In genomic region chr15:99507732-99508571, GRCh38 we compare ENCODE assay signal across 9 cellular contexts. TPM values are rescaled to one million over a fixed set of nuclear protein-coding genes. Genes with fewer than 3 reads are reported as not detected.
DNase-seq lines count a peak whose midpoint lies in the region; ATAC-seq, FAIRE-seq and TF ChIP-seq lines count a peak whose summit lies in the region.
"Had no signal": no experiment of that assay in that cellular context is flagged by ENCODE, and none has a peak within 500 bp of the region (broad histone marks: within the 10 kb centered on the region; RNA-seq: fewer than 3 reads in every experiment).

No MANE protein-coding gene starts in this region.

- FAIRE-seq in GM12891 (lab: Jason Lieb, UNC), result peak; percentile 91
- FAIRE-seq in H54 (lab: Jason Lieb, UNC), result no peak

- no peaks in the 10 kb centered on the region for H3K27me3 Mint-ChIP-seq in CD8-positive, alpha-beta T cell (ENCODE audit: low read depth)
- no peaks in the 10 kb centered on the region for H3K27me3 Mint-ChIP-seq in activated T-helper 17 cell treated with anti-CD3 and anti-CD28 coated beads, Interleukin-2, amount 50 U/mL, for 72 hours

- TF ChIP-seq POLR2A in GM12891 (IDR thresholded peaks at IDR 0.05; ENCODE audit: low read depth, low read length), result no peak
- TF ChIP-seq POLR2A in H54 (IDR thresholded peaks at IDR 0.05; ENCODE audit: low read depth, low read length), result no peak

- H3K4me1 ChIP-seq in mucosa of descending colon (ENCODE audit: low read depth), result peaks cover 6% of the 10 kb centered on the region
- H3K4me1 ChIP-seq in CD8-positive, alpha-beta T cell (ENCODE audit: insufficient read depth, low read length), result peaks cover 15% of the 10 kb centered on the region

- intact Hi-C loops in mucosa of descending colon (cut with DNase I, micrococcal nuclease), result no loop called here
- intact Hi-C loops in CD8-positive, alpha-beta T cell (cut with DNase I, micrococcal nuclease), result no loop called here

- DNase-seq in GM12891 (ENCODE audit: insufficient read length, low spot score) (no peak), astrocyte of the hippocampus (ENCODE audit: low read depth, low spot score) (peak; percentile 33), mucosa of descending colon (peak in 1 of 3 donors; percentile 29), H54 (ENCODE audit: insufficient read length, low spot score) (no peak)
- DNase-seq in CD8-positive, alpha-beta T cell, result no peak

- H3K9me3 ChIP-seq in mucosa of descending colon, result no peaks in the 10 kb centered on the region
- no peaks in the 10 kb centered on the region for H3K9me3 ChIP-seq in CD8-positive, alpha-beta T cell (ENCODE audit: low read length)

- peaks cover 34% of the 10 kb centered on the region for H3K4me1 Mint-ChIP-seq in CD8-positive, alpha-beta T cell (ENCODE audit: low read depth)
- no peaks in the 10 kb centered on the region for H3K4me1 Mint-ChIP-seq in activated T-helper 17 cell treated with anti-CD3 and anti-CD28 coated beads, Interleukin-2, amount 50 U/mL, for 72 hours

- CTCF ChIA-PET in CD8-positive, alpha-beta T cell (lab: Charles Lee), result interaction anchor here (1.0 kb wide), 1 partner anchor 57 kb away, joined by 4 read pairs; no protein-coding TSS in a partner anchor

- POLR2A ChIA-PET in CD8-positive, alpha-beta T cell (lab: Charles Lee), result no interaction called here

- no peaks in the 10 kb centered on the region for H3K36me3 Mint-ChIP-seq in CD8-positive, alpha-beta T cell
- H3K36me3 Mint-ChIP-seq in activated T-helper 17 cell treated with anti-CD3 and anti-CD28 coated beads, Interleukin-2, amount 50 U/mL, for 72 hours (ENCODE audit: low read depth), result no peaks in the 10 kb centered on the region

- no peaks in the 10 kb centered on the region for H3K27me3 ChIP-seq in CD8-positive, alpha-beta T cell (ENCODE audit: insufficient read depth, low read length)

- no peaks in the 10 kb centered on the region for H3K9me3 Mint-ChIP-seq in CD8-positive, alpha-beta T cell
- H3K9me3 Mint-ChIP-seq in activated T-helper 17 cell treated with anti-CD3 and anti-CD28 coated beads, Interleukin-2, amount 50 U/mL, for 72 hours, result no peaks in the 10 kb centered on the region
- H3K9me3 Mint-ChIP-seq: dendritic cell treated with granulocyte-macrophage colony-stimulating factor and Interleukin-4, amounts not matched to agents 40 ng/mL and 50 ng/mL, for 4 days had no signal

- no peak overlapping the region for H3K27ac ChIP-seq in CD8-positive, alpha-beta T cell (ENCODE audit: low read depth, low read length)

- H3K27ac Mint-ChIP-seq in CD8-positive, alpha-beta T cell, result no peak overlapping the region
- H3K27ac Mint-ChIP-seq in activated T-helper 17 cell treated with anti-CD3 and anti-CD28 coated beads, Interleukin-2, amount 50 U/mL, for 72 hours, result no peak overlapping the region
- H3K27ac Mint-ChIP-seq: dendritic cell treated with granulocyte-macrophage colony-stimulating factor and Interleukin-4, amounts not matched to agents 40 ng/mL and 50 ng/mL, for 4 days had no signal

- H3K36me3 ChIP-seq in mucosa of descending colon (ENCODE audit: low read depth), result no peaks in the 10 kb centered on the region
- no peaks in the 10 kb centered on the region for H3K36me3 ChIP-seq in CD8-positive, alpha-beta T cell (ENCODE audit: insufficient read depth, low read length)

- peak; percentile 20 for ATAC-seq in HG03039 (IDR thresholded peaks at IDR 0.05; ENCODE audit: unreplicated experiment)
- ATAC-seq in mucosa of descending colon, result peak; percentile 48
- ATAC-seq in GM21526 (IDR thresholded peaks at IDR 0.05; ENCODE audit: low FRiP score, unreplicated experiment), result no peak
- no peak for ATAC-seq in CD8-positive, alpha-beta T cell
- ATAC-seq in activated T-helper 17 cell treated with anti-CD3 and anti-CD28 coated beads, Interleukin-2, amount 50 U/mL, for 72 hours (replicated peaks), result no peak

- no peak overlapping the region for H3K4me3 Mint-ChIP-seq in CD8-positive, alpha-beta T cell
- no peak overlapping the region for H3K4me3 Mint-ChIP-seq in activated T-helper 17 cell treated with anti-CD3 and anti-CD28 coated beads, Interleukin-2, amount 50 U/mL, for 72 hours
- H3K4me3 Mint-ChIP-seq: dendritic cell treated with granulocyte-macrophage colony-stimulating factor and Interleukin-4, amounts not matched to agents 40 ng/mL and 50 ng/mL, for 4 days had no signal

- no peak for TF ChIP-seq CTCF in mucosa of descending colon (IDR thresholded peaks at IDR 0.05)
- no peak for TF ChIP-seq CTCF in CD8-positive, alpha-beta T cell (IDR thresholded peaks at IDR 0.05)

- no peak overlapping the region for H3K4me3 ChIP-seq in mucosa of descending colon
- no peak overlapping the region for H3K4me3 ChIP-seq in CD8-positive, alpha-beta T cell (ENCODE audit: low read depth, low read length)

TF ChIP-seq in GM12891, 5 proteins besides CTCF, POLR2A, EP300 and RAD21:
- TF ChIP-seq PAX5 (IDR thresholded peaks at IDR 0.05; ENCODE audit: insufficient read depth, low read length, severe bottlenecking) (no peak), POU2F2 (IDR thresholded peaks at IDR 0.05; ENCODE audit: low read depth, low read length) (no peak), SPI1 (IDR thresholded peaks at IDR 0.05; ENCODE audit: low read depth, low read length) (no peak), POLR2AphosphoS5 (IDR thresholded peaks at IDR 0.05; ENCODE audit: low read depth, low read length) (no peak), TAF1 (IDR thresholded peaks at IDR 0.05; ENCODE audit: low read depth, low read length) (no peak)

RNA-seq across cellular contexts. Expression of gene MEF2A, which starts 57.8 kb away (rescaled TPM):
- 15.0 TPM for polyA plus RNA-seq in GM12891 (2012; ENCODE audit: low read depth, missing spikeins)
- total RNA-seq in mucosa of descending colon, result 10 to 100 TPM; 33.5 to 61.7 (median 34.7) TPM
- total RNA-seq in CD8-positive, alpha-beta T cell, result 10 to 100 TPM; 20.3 to 24.9 TPM
- 10 to 100 TPM; 15.7 to 18.3 TPM for total RNA-seq in activated T-helper 17 cell treated with anti-CD3 and anti-CD28 coated beads, Interleukin-2, amount 50 U/mL, for 72 hours

Comparison
In these comparisons a context has a peak if more than half of its experiments do, and no peak if none do; other contexts are left out.
1. ATAC-seq: peak in HG03039 (single experiment) and mucosa of descending colon (single experiment); none in GM21526 (single experiment), CD8-positive, alpha-beta T cell (single experiment) and activated T-helper 17 cell treated with anti-CD3 and anti-CD28 coated beads, Interleukin-2, amount 50 U/mL, for 72 hours (single experiment).